8 cellular contexts compared by ENCODE assay signal in the genomic region with DNA sequence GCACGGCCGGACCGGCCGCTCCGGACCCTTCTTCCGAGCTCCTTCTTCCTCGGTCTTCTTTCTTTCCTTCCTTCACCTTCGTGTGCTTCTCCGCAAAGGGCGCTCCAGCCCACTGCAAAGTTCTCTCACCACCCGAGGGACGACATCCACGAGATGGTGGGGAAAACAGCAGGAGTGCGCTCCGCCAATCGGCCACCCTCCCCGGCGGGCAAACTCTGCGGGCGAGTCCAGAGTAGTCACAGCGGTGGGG. TPM values are rescaled to one million over a fixed set of nuclear protein-coding genes. Genes with fewer than 3 reads are reported as not detected.
DNase-seq lines count a peak whose midpoint lies in the region; ATAC-seq, FAIRE-seq and TF ChIP-seq lines count a peak whose summit lies in the region.
"Not testable (repeated sequence)": the region's sequence is repeated elsewhere in the genome, so short reads cannot be mapped to it uniquely, and the experiment has no call there.

No MANE protein-coding gene starts in this region.

- not testable (repeated sequence) for H3K27ac Mint-ChIP-seq in activated naive CD8-positive, alpha-beta T cell treated with anti-CD3 and anti-CD28 coated beads, Interleukin-2, amount 50 U/mL, for 24 hours

- peaks cover 12% of the 10 kb centered on the region for H3K4me1 Mint-ChIP-seq in activated naive CD8-positive, alpha-beta T cell treated with anti-CD3 and anti-CD28 coated beads, Interleukin-2, amount 50 U/mL, for 24 hours

- H4K12ac ChIP-seq in trophoblast cell (ENCODE audit: low read depth, low read length) = not testable (repeated sequence)

- peak overlapping the region; percentile 82 for H4K8ac ChIP-seq in trophoblast cell (ENCODE audit: low read depth, low read length)

- TSS peak; percentile 41 for BruUV-seq in HepG2 (replicated peaks; lab: Mats Ljungman, UMichigan)

- H3K9ac ChIP-seq in HepG2 (ENCODE audit: insufficient read depth, low read depth, low read length) = peak overlapping the region; percentile 89
- peak overlapping the region; percentile 93 for H3K9ac ChIP-seq in trophoblast cell (ENCODE audit: low read length)

- peak overlapping the region; percentile 77 for H3K4me3 Mint-ChIP-seq in activated naive CD8-positive, alpha-beta T cell treated with anti-CD3 and anti-CD28 coated beads, Interleukin-2, amount 50 U/mL, for 24 hours

- H2BK120ac ChIP-seq in trophoblast cell (ENCODE audit: insufficient read depth, low read length, poor library complexity) = peak overlapping the region; percentile 76

- peak overlapping the region; percentile 77 for H4K91ac ChIP-seq in trophoblast cell (ENCODE audit: low read depth, low read length)

- H3K79me2 ChIP-seq in HepG2 (ENCODE audit: insufficient read depth, low read length) (peaks cover 47% of the 10 kb centered on the region), trophoblast cell (ENCODE audit: control insufficient read depth, insufficient read depth, low read length, poor library complexity) (peaks cover 19% of the 10 kb centered on the region)

- not testable (repeated sequence) for H3K27me3 ChIP-seq in HepG2 (ENCODE audit: control insufficient read depth in 1 of 2, insufficient read depth in 2 of 2, low read length in 2 of 2); trophoblast cell (ENCODE audit: insufficient read depth, low read length)

- not testable (repeated sequence) for H2AFZ ChIP-seq in HepG2 (ENCODE audit: low read length)
- H2AFZ ChIP-seq in trophoblast cell (ENCODE audit: insufficient read depth, low read length, poor library complexity) = peak overlapping the region; percentile 81

- WGBS in HepG2 (ENCODE audit: low lambda C conversion rate) = 2% methylated on average over 12 of the region's 21 CpGs
- WGBS in trophoblast cell (ENCODE audit: extremely low coverage, insufficient coverage, insufficient read length) = no CpG with 5 or more reads among the region's 21 CpGs
- WGBS in urinary bladder = under 1% methylated on average over 21 of the region's 21 CpGs

- peaks cover 37% of the 10 kb centered on the region for H3K79me1 ChIP-seq in trophoblast cell (ENCODE audit: low read length)

- not testable (repeated sequence) for TF ChIP-seq POLR2A in HepG2 (IDR thresholded peaks at IDR 0.05; ENCODE audit: insufficient read depth in 1 of 2, low read depth in 2 of 2, low read length in 2 of 2)

- POLR2A ChIA-PET in HepG2 (lab: Yijun Ruan, JAX) = interaction anchor here (0.7 to 2.1 kb wide), 7 partner anchors 17 to 898 kb away, joined by 3 to 13 read pairs (median 3); no protein-coding TSS in a partner anchor

- H3K36me3 ChIP-seq in HepG2 (replicated peaks in 1 of 2; ENCODE audit: control insufficient read depth in 1 of 2, insufficient read depth in 2 of 2, low read length in 2 of 2) = peaks cover 0 to 11% of the 10 kb centered on the region in 2 experiments; a peak in 2 of 5 replicates
- not testable (repeated sequence) for H3K36me3 ChIP-seq in trophoblast cell (ENCODE audit: control insufficient read depth in 1 of 2, insufficient read depth in 2 of 2, low read length in 2 of 2); urinary bladder (ENCODE audit: insufficient read depth)

- peaks cover 25% of the 10 kb centered on the region for H4K20me1 ChIP-seq in HepG2 (ENCODE audit: insufficient read depth, low read length)

- peak; percentile 11 for ATAC-seq in GM18519 (IDR thresholded peaks at IDR 0.05; ENCODE audit: low FRiP score, unreplicated experiment)
- ATAC-seq in HG03064 (IDR thresholded peaks at IDR 0.05; ENCODE audit: low read depth, unreplicated experiment) = peak; percentile 27
- ATAC-seq in activated naive CD8-positive, alpha-beta T cell treated with anti-CD3 and anti-CD28 coated beads, Interleukin-2, amount 50 U/mL, for 24 hours; HepG2: not testable (repeated sequence)

- DNase-seq in SIG-M5 treated with dmso at 0.1 percent for 504 hours (lab: John Stamatoyannopoulos, UW; ENCODE audit: unreplicated experiment) (peak; percentile 52), trophoblast cell (peak in 1 of 2 donors; percentile 71)
- not testable (repeated sequence) for DNase-seq in activated naive CD8-positive, alpha-beta T cell treated with anti-CD3 and anti-CD28 coated beads, Interleukin-2, amount 50 U/mL, for 24 hours; epithelial cell of proximal tubule (ENCODE audit: low read depth); HepG2 (ENCODE audit: low spot score)

- not testable (repeated sequence) for H3K23ac ChIP-seq in trophoblast cell (ENCODE audit: low read length)

- in situ Hi-C loops in HepG2 (cut with HindIII; ENCODE audit: extremely low pct_ligation_motif_present, low pct_unique_long_range_greater_than_20kb) = loop anchor here (10.0 kb wide), 1 partner anchor 164 kb away; no protein-coding TSS in a partner anchor

- peak overlapping the region; percentile 75 for H3K14ac ChIP-seq in trophoblast cell (ENCODE audit: low read length)

- H3K4me2 ChIP-seq in HepG2 (ENCODE audit: low read depth, low read length) (peak overlapping the region; percentile 57), trophoblast cell (ENCODE audit: low read length) (peak overlapping the region; percentile 82)

- peak overlapping the region; percentile 91 for H3K27ac ChIP-seq in HepG2 (ENCODE audit: extremely low read length, insufficient read depth, low read length)
- H3K27ac ChIP-seq in trophoblast cell (ENCODE audit: low read depth, low read length) = peak overlapping the region; percentile 80
- H3K27ac ChIP-seq in urinary bladder (ENCODE audit: low read depth) = peak overlapping the region; percentile 82

- CTCF ChIA-PET in HepG2 (lab: Yijun Ruan, JAX; ENCODE audit: low intra/inter-chr PET ratio, low total read pairs) = not testable (repeated sequence)

- H3K36me3 Mint-ChIP-seq in activated naive CD8-positive, alpha-beta T cell treated with anti-CD3 and anti-CD28 coated beads, Interleukin-2, amount 50 U/mL, for 24 hours (ENCODE audit: low read depth) = not testable (repeated sequence)

- TF ChIP-seq CTCF in epithelial cell of proximal tubule (conservative IDR thresholded peaks at IDR 0.05; ENCODE audit: low read depth, low read length); HepG2 (CRISPR knock-in tag; IDR thresholded peaks at IDR 0.05): not testable (repeated sequence)

- H3K4me3 ChIP-seq in epithelial cell of proximal tubule (ENCODE audit: low read depth, low read length) (peak overlapping the region; percentile 85), HepG2 (replicated peaks in 1 of 3; ENCODE audit: insufficient read depth in 1 of 3, low read depth in 2 of 3, low read length in 3 of 3) (peak overlapping the region; percentile 87 to 93 (median 92)), trophoblast cell (ENCODE audit: low read depth, low read length) (peak overlapping the region; percentile 95), urinary bladder (ENCODE audit: low read depth, low read length) (peak overlapping the region; percentile 97)

- H3K4me1 ChIP-seq in HepG2 (ENCODE audit: insufficient read depth, low read length) = peaks cover 36% of the 10 kb centered on the region
- not testable (repeated sequence) for H3K4me1 ChIP-seq in trophoblast cell (ENCODE audit: control insufficient read depth in 1 of 2, insufficient read depth in 2 of 2, low read length in 2 of 2); urinary bladder (ENCODE audit: insufficient read depth)

- not testable (repeated sequence) for H2AK5ac ChIP-seq in trophoblast cell (ENCODE audit: low read length)

- not testable (repeated sequence) for H3K9me3 ChIP-seq in HepG2 (ENCODE audit: low read length); trophoblast cell (ENCODE audit: insufficient read depth, low read depth, low read length)

- H2BK12ac ChIP-seq in trophoblast cell (ENCODE audit: low read length) = peak overlapping the region; percentile 82

- H3K4ac ChIP-seq in trophoblast cell (ENCODE audit: low read depth, low read length) = peak overlapping the region; percentile 98

- peaks cover 31% of the 10 kb centered on the region for H3K27me3 Mint-ChIP-seq in activated naive CD8-positive, alpha-beta T cell treated with anti-CD3 and anti-CD28 coated beads, Interleukin-2, amount 50 U/mL, for 24 hours

- intact Hi-C loops in HepG2 (cut with micrococcal nuclease; ENCODE audit: unreplicated experiment) = loop anchor here (1.0 to 5.0 kb wide), 3 partner anchors 153 to 451 kb away; no protein-coding TSS in a partner anchor

- not testable (repeated sequence) for FAIRE-seq in HepG2 (lab: Jason Lieb, UNC)

- H3K9me3 Mint-ChIP-seq in activated naive CD8-positive, alpha-beta T cell treated with anti-CD3 and anti-CD28 coated beads, Interleukin-2, amount 50 U/mL, for 24 hours = not testable (repeated sequence)

- H2BK5ac ChIP-seq in trophoblast cell (ENCODE audit: low read depth, low read length, poor library complexity) = peak overlapping the region; percentile 75

- TF ChIP-seq EP300 in HepG2 (IDR thresholded peaks at IDR 0.05; ENCODE audit: low read depth in 2 of 2, low read length in 2 of 2); HepG2 (CRISPR knock-in tag; IDR thresholded peaks at IDR 0.05; ENCODE audit: borderline replicate concordance): not testable (repeated sequence)

- H3K18ac ChIP-seq in trophoblast cell (ENCODE audit: low read length) = peak overlapping the region; percentile 97

- TF ChIP-seq RAD21 in HepG2 (CRISPR knock-in tag; IDR thresholded peaks at IDR 0.05) = not testable (repeated sequence)

RNA-seq across cellular contexts. Expression of gene TLE1, which starts 0.3 kb away (rescaled TPM):
- total RNA-seq in epithelial cell of proximal tubule (90.9 and 124 TPM in 2 replicates), HepG2 (2016; rRNA removed; fragmentation: Illumina TruSeq; extraction: Trizol) (30.7 and 35.9 TPM in 2 replicates), urinary bladder (52.7 TPM)
- 10.5 and 15.5 TPM in 2 replicates for total RNA-seq in HepG2 (2016; cell fraction: cytosol; rRNA removed; fragmentation: Illumina TruSeq; extraction: Trizol; ENCODE audit: low read depth)
- 28.4 and 35.8 TPM in 2 replicates for total RNA-seq in HepG2 (2016; cell fraction: insoluble cytoplasmic fraction; rRNA removed; fragmentation: Illumina TruSeq; extraction: Trizol)
- 21.3 and 25.1 TPM in 2 replicates for total RNA-seq in HepG2 (2016; cell fraction: membrane; rRNA removed; fragmentation: Illumina TruSeq; extraction: Trizol)
- total RNA-seq in HepG2 (2016; cell fraction: nucleus; rRNA removed; fragmentation: Illumina TruSeq; extraction: Trizol) = 32.7 and 35.7 TPM in 2 replicates
- polyA plus RNA-seq in HepG2 (2011; rRNA removed) (109 and 121 TPM in 2 replicates), urinary bladder (37.6 TPM)
- 81.0 and 82.2 TPM in 2 replicates for polyA plus RNA-seq in HepG2 (2011; cell fraction: cytosol; rRNA removed)
- 88.7 and 102 TPM in 2 replicates for polyA plus RNA-seq in HepG2 (2011; cell fraction: nucleus; rRNA removed)
- 76.2 and 83.2 TPM in 2 replicates for polyA plus RNA-seq in HepG2 (2012)
- 5.7 and 6.0 TPM in 2 replicates for polyA plus RNA-seq in HepG2 (2016; cell fraction: cytosol; fragmentation: Illumina TruSeq; extraction: Trizol; ENCODE audit: low read depth)
- 37.9 and 46.7 TPM in 2 replicates for polyA plus RNA-seq in HepG2 (2016; cell fraction: insoluble cytoplasmic fraction; fragmentation: Illumina TruSeq; extraction: Trizol; ENCODE audit: low read depth)
- polyA plus RNA-seq in HepG2 (2016; cell fraction: membrane; fragmentation: Illumina TruSeq; extraction: Trizol; ENCODE audit: low read depth) = 16.5 and 18.0 TPM in 2 replicates
- 51.4 and 59.9 TPM in 2 replicates for polyA plus RNA-seq in HepG2 (2016; cell fraction: nucleus; fragmentation: Illumina TruSeq; extraction: Trizol; ENCODE audit: insufficient read depth, low read depth)
- polyA minus RNA-seq in HepG2 (2011; rRNA and poly(A)+ RNA removed; ENCODE audit: low replicate concordance) = 0.94 and 127 TPM in 2 replicates
- polyA minus RNA-seq in HepG2 (2011; cell fraction: cytosol; rRNA and poly(A)+ RNA removed) = 63.4 and 65.8 TPM in 2 replicates
- polyA minus RNA-seq in HepG2 (2011; cell fraction: nucleus; rRNA and poly(A)+ RNA removed) = 111 and 120 TPM in 2 replicates
- 62.1 and 62.2 TPM in 2 replicates for polyA plus RNA-seq in trophoblast cell (2013)
